In genomic region chr6:15082708-15083107, GRCh38 we compare ENCODE assay signal across 8 cellular contexts.
"Had no signal": no experiment of that assay in that cellular context is flagged by ENCODE, and none has a peak within 500 bp of the region (broad histone marks: within the 10 kb centered on the region; RNA-seq: fewer than 3 reads in every experiment).

No MANE protein-coding gene starts in this region.

- H3K27ac ChIP-seq: KMS-11 had no signal

- H3K9ac ChIP-seq: KMS-11 had no signal

- H3K27ac Mint-ChIP-seq: IgD-negative memory B cell had no signal

- H3K4me2 ChIP-seq: KMS-11 had no signal

- H3K27me3 Mint-ChIP-seq: IgD-negative memory B cell had no signal

- ATAC-seq: HepG2 had no signal

- H3K36me3 Mint-ChIP-seq: IgD-negative memory B cell had no signal

- FAIRE-seq: HepG2, HTR-8/SVneo had no signal

- DNase-seq: Karpas-422, Kasumi-1, KBM-7, KG1 had no signal

- H3K9me3 Mint-ChIP-seq: IgD-negative memory B cell had no signal
